In genomic region chr6:45458672-45459071, GRCh38 we compare ENCODE assay signal across 22 cellular contexts.
"Had no signal": no experiment of that assay in that cellular context is flagged by ENCODE, and none has a peak within 500 bp of the region (broad histone marks: within the 10 kb centered on the region; RNA-seq: fewer than 3 reads in every experiment).

No MANE protein-coding gene starts in this region.

- H3K4me1 ChIP-seq: esophagus muscularis mucosa, gastroesophageal sphincter had no signal

- H3K4me3 ChIP-seq: coronary artery, dorsolateral prefrontal cortex, esophagus muscularis mucosa, gastroesophageal sphincter, heart left ventricle, hepatocyte, left lung, lower lobe of right lung had no signal

- H3K36me3 ChIP-seq: esophagus muscularis mucosa, gastroesophageal sphincter, heart left ventricle, left lung, lower lobe of right lung had no signal

- H3K79me2 ChIP-seq: hepatocyte had no signal

- DNase-seq: dermis blood vessel endothelial cell; dorsolateral prefrontal cortex; effector CD4-positive, alpha-beta T cell; effector memory CD4-positive, alpha-beta T cell; foreskin keratinocyte; heart left ventricle; hypothalamus; immature natural killer cell; islet precursor cell; kidney; kidney glomerular epithelial cell; left colon; left lung; left ventricle myocardium superior; lower lobe of right lung; mesendoderm; midbrain; naive thymus-derived CD4-positive, alpha-beta T cell had no signal

- H3K27ac ChIP-seq: coronary artery, dorsolateral prefrontal cortex, esophagus muscularis mucosa, foreskin keratinocyte, gastroesophageal sphincter, heart left ventricle, hepatocyte, left lung, lower lobe of right lung had no signal

- ATAC-seq: foreskin keratinocyte; gastroesophageal sphincter; heart left ventricle; left colon; left lung; left ventricle myocardium superior; lower lobe of right lung; naive thymus-derived CD4-positive, alpha-beta T cell had no signal

- H2AFZ ChIP-seq: hepatocyte had no signal

- H3K9me3 ChIP-seq: esophagus muscularis mucosa, gastroesophageal sphincter, heart left ventricle, left lung, lower lobe of right lung had no signal

- H3K4me2 ChIP-seq: hepatocyte had no signal

- H3K27me3 ChIP-seq: foreskin keratinocyte, heart left ventricle, hepatocyte, left lung had no signal
